1 cellular context compared by ENCODE assay signal in the genomic region with DNA sequence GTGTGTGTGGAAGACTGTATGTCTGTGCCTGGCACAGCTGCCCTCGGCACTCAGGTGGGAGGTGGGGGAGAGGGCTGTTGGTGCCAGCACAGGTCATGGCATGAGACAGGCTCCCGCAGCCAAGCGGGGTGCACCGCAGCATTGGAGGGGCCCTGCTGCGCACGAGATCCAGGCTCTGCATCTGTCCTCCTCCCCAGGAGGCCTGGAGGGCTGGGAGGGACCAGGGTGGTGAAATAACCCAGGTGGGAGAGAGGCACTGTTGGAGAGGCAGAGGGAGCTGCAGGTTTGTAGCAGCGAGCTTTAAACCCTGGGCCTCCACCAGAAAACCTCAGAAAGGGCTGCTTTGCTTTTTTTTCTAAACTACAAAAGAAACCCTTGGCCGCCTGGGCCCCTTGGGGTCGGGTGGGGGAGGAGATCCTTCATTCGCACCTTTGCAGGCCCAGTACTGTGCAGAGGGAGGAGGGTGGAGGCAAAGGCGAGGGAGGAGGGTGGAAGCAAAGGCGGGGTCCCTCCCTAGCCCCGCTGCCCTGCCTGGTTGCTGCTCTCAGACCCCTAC.
TF ChIP-seq lines count a peak whose summit lies in the region.

No MANE protein-coding gene starts in this region.

TF ChIP-seq in IMR-90, 13 proteins besides CTCF, POLR2A, EP300 and RAD21 (continued from another document):
- TF ChIP-seq, protein P1, sequence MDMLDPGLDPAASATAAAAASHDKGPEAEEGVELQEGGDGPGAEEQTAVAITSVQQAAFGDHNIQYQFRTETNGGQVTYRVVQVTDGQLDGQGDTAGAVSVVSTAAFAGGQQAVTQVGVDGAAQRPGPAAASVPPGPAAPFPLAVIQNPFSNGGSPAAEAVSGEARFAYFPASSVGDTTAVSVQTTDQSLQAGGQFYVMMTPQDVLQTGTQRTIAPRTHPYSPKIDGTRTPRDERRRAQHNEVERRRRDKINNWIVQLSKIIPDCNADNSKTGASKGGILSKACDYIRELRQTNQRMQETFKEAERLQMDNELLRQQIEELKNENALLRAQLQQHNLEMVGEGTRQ (IDR thresholded peaks at IDR 0.05; ENCODE audit: low read depth, low read length), result no peak
- no peak for TF ChIP-seq CEBPB (IDR thresholded peaks at IDR 0.05; ENCODE audit: low read depth, low read length)
